8 cellular contexts compared by ENCODE assay signal in genomic region chr4:70734168-70734954, GRCh38. TPM values are rescaled to one million over a fixed set of nuclear protein-coding genes. Genes with fewer than 3 reads are reported as not detected.
A peak's percentile ranks its signal among the peaks of the same experiment; 100 is the strongest.
DNase-seq lines count a peak whose midpoint lies in the region; ATAC-seq, FAIRE-seq and TF ChIP-seq lines count a peak whose summit lies in the region.

No MANE protein-coding gene starts in this region.

- no peak overlapping the region for H2AK5ac ChIP-seq in neuronal stem cell (ENCODE audit: low read depth, low read length)

- no peaks in the 10 kb centered on the region for H3K79me1 ChIP-seq in neuronal stem cell (ENCODE audit: low read depth, low read length)

- ATAC-seq in A549 = peak; percentile 79 to 82
- ATAC-seq in HG02759 (IDR thresholded peaks at IDR 0.05; ENCODE audit: unreplicated experiment) = peak; percentile 84

- intact Hi-C loops in ascending aorta (cut with DNase I) (no loop called here), spleen (cut with DNase I; ENCODE audit: low total_unique reads) (no loop called here)

- TF ChIP-seq POLR2A in A549 (IDR thresholded peaks at IDR 0.05; ENCODE audit: low read length) (no peak), GM12892 (IDR thresholded peaks at IDR 0.05; ENCODE audit: low read depth, low read length) (no peak), spleen (IDR thresholded peaks at IDR 0.05) (peak in 1 of 3 donors; percentile 20)

- POLR2A ChIA-PET in A549 (lab: Yijun Ruan, JAX) = interaction anchor here (0.6 to 1.6 kb wide), 2 partner anchors 29 to 45 kb away, joined by 3 to 8 read pairs; no protein-coding TSS in a partner anchor

- H2BK15ac ChIP-seq in neuronal stem cell (ENCODE audit: low read length) = no peak overlapping the region

- H3K18ac ChIP-seq in neuronal stem cell (ENCODE audit: low read length) = no peak overlapping the region

- H3K36me3 ChIP-seq in ascending aorta (no peaks in the 10 kb centered on the region), iPS-18a (ENCODE audit: control insufficient read depth, low read depth, low read length) (no peaks in the 10 kb centered on the region), spleen (no peaks in the 10 kb centered on the region), neuronal stem cell (replicated peaks in 1 of 2; ENCODE audit: control insufficient read depth in 2 of 2, insufficient read depth in 2 of 2, low read length in 2 of 2) (peaks cover 0 to 31% of the 10 kb centered on the region in 2 donors)

- FAIRE-seq in A549 (lab: Jason Lieb, UNC) = no peak
- peak; percentile 90 for FAIRE-seq in GM12892 (lab: Jason Lieb, UNC)

- H2BK120ac ChIP-seq in neuronal stem cell (ENCODE audit: low read depth, low read length) = no peak overlapping the region

- DNase-seq in A549 (ENCODE audit: low read depth in 1 of 2, low spot score in 1 of 2) (no peak), GM12892 (ENCODE audit: insufficient read length) (peak; percentile 36), NCI-H2227 treated with DMSO at 0.1 percent for 48 hours (lab: John Stamatoyannopoulos, UW) (peak; percentile 18), ascending aorta (ENCODE audit: low spot score in 2 of 2) (no peak), spleen (no peak), neuronal stem cell (ENCODE audit: low spot score) (no peak)

- H3K4ac ChIP-seq in neuronal stem cell (ENCODE audit: low read length) = no peak overlapping the region

- no peak for TF ChIP-seq EP300 in A549 (IDR thresholded peaks at IDR 0.05)

- H3K4me2 ChIP-seq in A549 (peak overlapping the region; percentile 81), neuronal stem cell (ENCODE audit: insufficient read depth, low read length, poor library complexity, severe bottlenecking) (no peak overlapping the region)

- no peak overlapping the region for H2BK12ac ChIP-seq in neuronal stem cell (ENCODE audit: low read length)

- CTCF ChIA-PET in A549 (lab: Yijun Ruan, JAX) = interaction anchor here (0.7 to 1.4 kb wide), 4 partner anchors 8 to 16 kb away, joined by 3 to 4 read pairs (median 3); no protein-coding TSS in a partner anchor

- no peak overlapping the region for H4K8ac ChIP-seq in neuronal stem cell (ENCODE audit: low read depth, low read length)

- H3K4me1 ChIP-seq in A549 (peaks cover 21% of the 10 kb centered on the region), ascending aorta (peaks cover 0 to 5% of the 10 kb centered on the region in 2 donors), iPS-18a (ENCODE audit: control insufficient read depth, low read depth, low read length) (no peaks in the 10 kb centered on the region), spleen (peaks cover 35 to 74% (median 46%) of the 10 kb centered on the region in 6 donors), neuronal stem cell (ENCODE audit: control insufficient read depth in 2 of 2, insufficient read depth in 1 of 2, low read depth in 1 of 2, low read length in 2 of 2) (peaks cover under 1 to 12% of the 10 kb centered on the region in 2 donors)

- no peak for TF ChIP-seq RAD21 in A549 (conservative IDR thresholded peaks at IDR 0.05 in 1 of 2, IDR thresholded peaks at IDR 0.05 in 1 of 2)

- H2AFZ ChIP-seq in neuronal stem cell (ENCODE audit: low read length) = no peak overlapping the region

- H3K27me3 ChIP-seq in ascending aorta = no peaks in the 10 kb centered on the region
- no peaks in the 10 kb centered on the region for H3K27me3 ChIP-seq in iPS-18a (ENCODE audit: control insufficient read depth, insufficient read depth, low read length)
- no peaks in the 10 kb centered on the region for H3K27me3 ChIP-seq in spleen (replicated peaks in 1 of 7)
- H3K27me3 ChIP-seq in neuronal stem cell (ENCODE audit: control insufficient read depth in 3 of 3, insufficient read depth in 3 of 3, low read depth in 1 of 3, low read length in 3 of 3) = no peaks in the 10 kb centered on the region

- H3K9me3 ChIP-seq in A549 = no peaks in the 10 kb centered on the region
- H3K9me3 ChIP-seq in ascending aorta = no peaks in the 10 kb centered on the region
- no peaks in the 10 kb centered on the region for H3K9me3 ChIP-seq in iPS-18a (ENCODE audit: control insufficient read depth, low read depth, low read length)
- H3K9me3 ChIP-seq in spleen = no peaks in the 10 kb centered on the region
- H3K9me3 ChIP-seq in neuronal stem cell (replicated peaks in 1 of 2; ENCODE audit: control insufficient read depth in 2 of 2, insufficient read depth in 1 of 2, low read depth in 1 of 2, low read length in 2 of 2) = no peaks in the 10 kb centered on the region

- H3K4me3 ChIP-seq in A549 (peak overlapping the region; percentile 25; the same call in 2 of the 3 replicates), ascending aorta (peak overlapping the region; percentile 41 to 60), iPS-18a (ENCODE audit: low read length) (no peak overlapping the region), spleen (peak overlapping the region in 7 of 8 donors; percentile 4 to 61 (median 28)), neuronal stem cell (ENCODE audit: low read length in 2 of 2) (no peak overlapping the region)

- H3K9ac ChIP-seq in iPS-18a (ENCODE audit: low read length) = peak overlapping the region; percentile 4
- H3K9ac ChIP-seq in neuronal stem cell (ENCODE audit: low read depth, low read length, poor library complexity) = no peak overlapping the region

- no peak overlapping the region for H2BK5ac ChIP-seq in neuronal stem cell (ENCODE audit: low read length)

- no peak overlapping the region for H4K91ac ChIP-seq in neuronal stem cell (ENCODE audit: low read depth, low read length, poor library complexity)

- 20% methylated on average over 5 of the region's 5 CpGs for WGBS in A549 (ENCODE audit: missing lambda C conversion rate)
- WGBS in spleen, 5 donors = 0 to 4% (median 1%) methylated on average over 5 of the region's 5 CpGs
- WGBS in neuronal stem cell (ENCODE audit: extremely low coverage in 2 of 2, insufficient read length in 2 of 2, insufficient replicate concordance in 1 of 2), 2 donors = no CpG with 5 or more reads among the region's 5 CpGs

- H3K23ac ChIP-seq in neuronal stem cell (ENCODE audit: low read depth, low read length, poor library complexity) = no peak overlapping the region

- H3K14ac ChIP-seq in neuronal stem cell (ENCODE audit: low read length) = no peak overlapping the region

- H3K27ac ChIP-seq in A549 (peak overlapping the region; percentile 13 to 78; a peak in 4 of 6 replicates), ascending aorta (peak overlapping the region; percentile 67 to 71), iPS-18a (ENCODE audit: low read length) (no peak overlapping the region), spleen (peak overlapping the region; percentile 53 to 90 (median 86)), neuronal stem cell (replicated peaks; ENCODE audit: low read length) (no peak overlapping the region)

- TF ChIP-seq CTCF in A549 (IDR thresholded peaks at IDR 0.05) = no peak
- no peak for TF ChIP-seq CTCF in ascending aorta (IDR thresholded peaks at IDR 0.05)
- TF ChIP-seq CTCF in spleen (IDR thresholded peaks at IDR 0.05 in 8 of 11, conservative IDR thresholded peaks at IDR 0.05 in 3 of 11) = peak in 3 of 11 experiments; percentile 7 to 28 (median 14)

TF ChIP-seq in A549, 52 proteins besides CTCF, POLR2A, EP300 and RAD21:
- no peak for TF ChIP-seq HDAC2 (IDR thresholded peaks at IDR 0.05)

RNA-seq across cellular contexts. Expression of gene RUFY3, which starts 12.6 kb away (rescaled TPM):
- polyA plus RNA-seq in A549 (2011; rRNA removed) (17.7 and 20.8 TPM in 2 replicates), A549 (2017; fragmentation: RNase III; extraction: RNeasy Plus Mini Kit Qiagen cat#74134 plus additional on column Dnase treatment) (8.1 to 8.7 TPM (median 8.1 TPM) in 3 replicates), spleen (10 to 100 TPM; 19.2 to 29.1 (median 23.3) TPM)
- polyA plus RNA-seq in A549 (2012; cell fraction: cytosol; rRNA removed) = 4.0 and 5.1 TPM in 2 replicates
- 5.9 and 7.1 TPM in 2 replicates for polyA plus RNA-seq in A549 (2012; cell fraction: nucleus; rRNA removed)
- 7.4 and 11.2 TPM in 2 replicates for polyA minus RNA-seq in A549 (2011; rRNA and poly(A)+ RNA removed)
- 8.2 TPM for polyA plus RNA-seq in GM12892 (2012; ENCODE audit: missing spikeins)
- total RNA-seq in ascending aorta (11.7 TPM), spleen (10 to 100 TPM; 41.6 to 96.8 (median 88.3) TPM)
- polyA plus RNA-seq in neuronal stem cell (2013, experiment 1 of 2) = 42.1 TPM
- polyA plus RNA-seq in neuronal stem cell (2013, experiment 2 of 2) = 41.9 TPM

RNA-seq across cellular contexts. Expression of gene UTP3, which starts 46.0 kb away (rescaled TPM):
- 19.0 and 24.8 TPM in 2 replicates for polyA plus RNA-seq in A549 (2011; rRNA removed)
- 15.2 and 19.6 TPM in 2 replicates for polyA plus RNA-seq in A549 (2012; cell fraction: cytosol; rRNA removed)
- polyA plus RNA-seq in A549 (2012; cell fraction: nucleus; rRNA removed) = 9.3 and 9.9 TPM in 2 replicates
- polyA plus RNA-seq in A549 (2017; fragmentation: RNase III; extraction: RNeasy Plus Mini Kit Qiagen cat#74134 plus additional on column Dnase treatment) = 44.6 to 46.2 TPM (median 45.2 TPM) in 3 replicates
- polyA minus RNA-seq in A549 (2011; rRNA and poly(A)+ RNA removed) = 3.6 and 4.1 TPM in 2 replicates
- 26.0 TPM for polyA plus RNA-seq in GM12892 (2012; ENCODE audit: missing spikeins)
- 3.2 TPM for total RNA-seq in ascending aorta
- total RNA-seq in spleen = 10 to 100 TPM; 29.0 to 45.1 (median 37.6) TPM
- 10 to 100 TPM; 37.3 to 51.3 (median 47.3) TPM for polyA plus RNA-seq in spleen
- 29.3 TPM for polyA plus RNA-seq in neuronal stem cell (2013, experiment 1 of 2)
- polyA plus RNA-seq in neuronal stem cell (2013, experiment 2 of 2) = 29.9 TPM

Comparison
In these comparisons a context has a peak if more than half of its experiments do, and no peak if none do; other contexts are left out.
1. DNase-seq: peak in GM12892 (single experiment) and NCI-H2227 treated with DMSO at 0.1 percent for 48 hours (single experiment); none in A549 (0 of 2), ascending aorta (0 of 2), spleen (single experiment) and neuronal stem cell (single experiment).
2. H3K27ac ChIP-seq: peak in A549 (2 of 2), ascending aorta (2 of 2) and spleen (8 of 8); none in iPS-18a (single experiment) and neuronal stem cell (single experiment).
3. H3K4me3 ChIP-seq: peak in A549 (single experiment), ascending aorta (2 of 2) and spleen (7 of 8); none in iPS-18a (single experiment) and neuronal stem cell (0 of 2).